In genomic region chr2:217804338-217804737, GRCh38 we compare ENCODE assay signal across 14 cellular contexts.
DNase-seq lines count a peak whose midpoint lies in the region; ATAC-seq and TF ChIP-seq lines count a peak whose summit lies in the region.
"Had no signal": no experiment of that assay in that cellular context is flagged by ENCODE, and none has a peak within 500 bp of the region (broad histone marks: within the 10 kb centered on the region; RNA-seq: fewer than 3 reads in every experiment).

No MANE protein-coding gene starts in this region.

- no peaks in the 10 kb centered on the region for H3K36me3 ChIP-seq in GM23338 (ENCODE audit: insufficient read depth)
- peaks cover 0 to 63% of the 10 kb centered on the region in 2 donors for H3K36me3 ChIP-seq in gastrocnemius medialis

- DNase-seq in GM23338 (ENCODE audit: low spot score) (peak; percentile 46), chondrocyte (ENCODE audit: low spot score) (no peak), iPS-NIHi7 (ENCODE audit: extremely low spot score) (peak; percentile 63), gastrocnemius medialis (peak in 1 of 2 donors; percentile 57), OCI-M1 (lab: John Stamatoyannopoulos, UW) (no peak), SKM-1 (lab: John Stamatoyannopoulos, UW; ENCODE audit: unreplicated experiment) (no peak)
- DNase-seq in activated T-helper 1 cell treated with anti-CD3 and anti-CD28 coated beads, Interleukin-12 subunit alpha, Interleukin-12 subunit beta, Interleukin-2, Interleukin-4 antibody, amounts not matched to agents 30 ng/mL and 10 ng/mL and 1 ng/mL, durations not matched to agents 14 hours and 24 hours and 36 hours (ENCODE audit: low spot score): no peak
- DNase-seq: activated CD4-positive, CD25-positive, alpha-beta regulatory T cell treated with anti-CD3 and anti-CD28 coated beads, Interleukin-2, amount 50 U/mL, for 72 hours; activated naive CD4-positive, alpha-beta T cell treated with Interleukin-2 at 50 U/mL for 16 hours; hypothalamus; NCI-H774; T-helper 1 cell had no signal

- H3K27ac ChIP-seq in GM23338 (ENCODE audit: low read depth) (no peak overlapping the region), gastrocnemius medialis (peak overlapping the region; percentile 73 to 82 (median 80))

- H3K4me2 ChIP-seq in GM23338: no peak overlapping the region

- no peak for TF ChIP-seq POLR2A in gastrocnemius medialis (IDR thresholded peaks at IDR 0.05)

- H3K4me1 Mint-ChIP-seq in GM23338 (peaks cover 9% of the 10 kb centered on the region), chondrocyte (ENCODE audit: low read depth) (peaks cover 12% of the 10 kb centered on the region)
- no peaks in the 10 kb centered on the region for H3K4me1 Mint-ChIP-seq in activated T-helper 1 cell treated with anti-CD3 and anti-CD28 coated beads, Interleukin-12 subunit alpha, Interleukin-12 subunit beta, Interleukin-2, Interleukin-4 antibody, amounts not matched to agents 30 ng/mL and 10 ng/mL and 1 ng/mL, durations not matched to agents 14 hours and 24 hours and 36 hours (ENCODE audit: low read depth)

- no peaks in the 10 kb centered on the region for H3K9me3 ChIP-seq in gastrocnemius medialis

- no peak overlapping the region for H3K4me3 ChIP-seq in GM23338
- H3K4me3 ChIP-seq in gastrocnemius medialis: no peak overlapping the region

- no peaks in the 10 kb centered on the region for H3K27me3 ChIP-seq in GM23338 (ENCODE audit: insufficient read depth)
- H3K27me3 ChIP-seq in gastrocnemius medialis: no peaks in the 10 kb centered on the region

- peak; percentile 77 for ATAC-seq in GM23338
- peak; percentile 1 to 7 for ATAC-seq in gastrocnemius medialis
- ATAC-seq in GM18909 (IDR thresholded peaks at IDR 0.05; ENCODE audit: poor library complexity, unreplicated experiment): no peak
- ATAC-seq: stimulated activated effector memory CD8-positive, alpha-beta T cell treated with anti-CD3 and anti-CD28 coated beads, Interleukin-12 subunit alpha, Interleukin-12 subunit beta, amount 100 ng/mL, for 72 hours had no signal

- H3K4me3 Mint-ChIP-seq in GM23338 (no peak overlapping the region), chondrocyte (ENCODE audit: unreplicated experiment) (no peak overlapping the region)
- H3K4me3 Mint-ChIP-seq in activated T-helper 1 cell treated with anti-CD3 and anti-CD28 coated beads, Interleukin-12 subunit alpha, Interleukin-12 subunit beta, Interleukin-2, Interleukin-4 antibody, amounts not matched to agents 30 ng/mL and 10 ng/mL and 1 ng/mL, durations not matched to agents 14 hours and 24 hours and 36 hours: no peak overlapping the region
- H3K4me3 Mint-ChIP-seq: stimulated activated effector memory CD8-positive, alpha-beta T cell treated with anti-CD3 and anti-CD28 coated beads, Interleukin-12 subunit alpha, Interleukin-12 subunit beta, amount 100 ng/mL, for 72 hours had no signal

- H2AFZ ChIP-seq in GM23338: no peak overlapping the region

- H3K36me3 Mint-ChIP-seq in GM23338 (ENCODE audit: low read depth): peaks cover 9% of the 10 kb centered on the region
- peaks cover 41% of the 10 kb centered on the region for H3K36me3 Mint-ChIP-seq in chondrocyte (ENCODE audit: low read depth)
- no peaks in the 10 kb centered on the region for H3K36me3 Mint-ChIP-seq in activated T-helper 1 cell treated with anti-CD3 and anti-CD28 coated beads, Interleukin-12 subunit alpha, Interleukin-12 subunit beta, Interleukin-2, Interleukin-4 antibody, amounts not matched to agents 30 ng/mL and 10 ng/mL and 1 ng/mL, durations not matched to agents 14 hours and 24 hours and 36 hours (ENCODE audit: low read depth)

- H4K20me1 ChIP-seq in GM23338 (replicated peaks; ENCODE audit: insufficient read depth): no peaks in the 10 kb centered on the region

- intact Hi-C loops in gastrocnemius medialis (cut with DNase I; ENCODE audit: low total_unique reads): no loop called here
- intact Hi-C loops in activated T-helper 1 cell treated with anti-CD3 and anti-CD28 coated beads, Interleukin-12 subunit alpha, Interleukin-12 subunit beta, Interleukin-2, Interleukin-4 antibody, amounts not matched to agents 30 ng/mL and 10 ng/mL and 1 ng/mL, durations not matched to agents 14 hours and 24 hours and 36 hours (cut with micrococcal nuclease): no loop called here

- no peak overlapping the region for H3K27ac Mint-ChIP-seq in GM23338
- peak overlapping the region; percentile 77 for H3K27ac Mint-ChIP-seq in chondrocyte (ENCODE audit: unreplicated experiment)
- H3K27ac Mint-ChIP-seq in activated T-helper 1 cell treated with anti-CD3 and anti-CD28 coated beads, Interleukin-12 subunit alpha, Interleukin-12 subunit beta, Interleukin-2, Interleukin-4 antibody, amounts not matched to agents 30 ng/mL and 10 ng/mL and 1 ng/mL, durations not matched to agents 14 hours and 24 hours and 36 hours: no peak overlapping the region
- H3K27ac Mint-ChIP-seq: stimulated activated effector memory CD8-positive, alpha-beta T cell treated with anti-CD3 and anti-CD28 coated beads, Interleukin-12 subunit alpha, Interleukin-12 subunit beta, amount 100 ng/mL, for 72 hours had no signal

- no peaks in the 10 kb centered on the region for H3F3A ChIP-seq in GM23338 (replicated peaks; ENCODE audit: low read depth)

- H3K79me2 ChIP-seq in GM23338 (replicated peaks; ENCODE audit: insufficient read depth): no peaks in the 10 kb centered on the region

- no peaks in the 10 kb centered on the region; the same call in 1 of the 3 replicates for H3K9me3 Mint-ChIP-seq in GM23338
- H3K9me3 Mint-ChIP-seq in chondrocyte (ENCODE audit: low read depth): no peaks in the 10 kb centered on the region
- peaks cover 3% of the 10 kb centered on the region for H3K9me3 Mint-ChIP-seq in activated T-helper 1 cell treated with anti-CD3 and anti-CD28 coated beads, Interleukin-12 subunit alpha, Interleukin-12 subunit beta, Interleukin-2, Interleukin-4 antibody, amounts not matched to agents 30 ng/mL and 10 ng/mL and 1 ng/mL, durations not matched to agents 14 hours and 24 hours and 36 hours
- H3K9me3 Mint-ChIP-seq: stimulated activated effector memory CD8-positive, alpha-beta T cell treated with anti-CD3 and anti-CD28 coated beads, Interleukin-12 subunit alpha, Interleukin-12 subunit beta, amount 100 ng/mL, for 72 hours had no signal

- H3K9me2 ChIP-seq in GM23338 (ENCODE audit: insufficient read depth): no peaks in the 10 kb centered on the region

- peaks cover 17% of the 10 kb centered on the region for H3K27me3 Mint-ChIP-seq in GM23338 (ENCODE audit: insufficient read depth, low read depth, poor library complexity)
- H3K27me3 Mint-ChIP-seq in chondrocyte (ENCODE audit: low read depth): no peaks in the 10 kb centered on the region
- H3K27me3 Mint-ChIP-seq in activated T-helper 1 cell treated with anti-CD3 and anti-CD28 coated beads, Interleukin-12 subunit alpha, Interleukin-12 subunit beta, Interleukin-2, Interleukin-4 antibody, amounts not matched to agents 30 ng/mL and 10 ng/mL and 1 ng/mL, durations not matched to agents 14 hours and 24 hours and 36 hours (ENCODE audit: insufficient read depth): no peaks in the 10 kb centered on the region

- in situ Hi-C loops in gastrocnemius medialis (cut with MboI; ENCODE audit: low sequenced_read_pairs in 4 of 4): no loop called here

- TF ChIP-seq CTCF in GM23338 (conservative IDR thresholded peaks at IDR 0.05; ENCODE audit: low read depth in 2 of 2): no peak
- no peak for TF ChIP-seq CTCF in chondrocyte (IDR thresholded peaks at IDR 0.05)
- TF ChIP-seq CTCF in gastrocnemius medialis (IDR thresholded peaks at IDR 0.05 in 4 of 5, conservative IDR thresholded peaks at IDR 0.05 in 1 of 5): no peak

- no peaks in the 10 kb centered on the region for H3K4me1 ChIP-seq in GM23338 (ENCODE audit: insufficient read depth)
- peaks cover 33 to 65% of the 10 kb centered on the region in 2 donors for H3K4me1 ChIP-seq in gastrocnemius medialis

TF ChIP-seq in GM23338, 12 proteins besides CTCF, POLR2A, EP300 and RAD21:
- TF ChIP-seq CREB1 (CRISPR knock-in tag; IDR thresholded peaks at IDR 0.05; ENCODE audit: low read depth) (no peak), REST (IDR thresholded peaks at IDR 0.05; ENCODE audit: unreplicated experiment) (peak; percentile 83), JUNB (IDR thresholded peaks at IDR 0.05; ENCODE audit: unreplicated experiment) (no peak), NANOG (IDR thresholded peaks at IDR 0.05; ENCODE audit: borderline replicate concordance) (no peak)

Comparison
In these comparisons a context has a peak if more than half of its experiments do, and no peak if none do; other contexts are left out.
1. DNase-seq: peak in GM23338 (single experiment) and iPS-NIHi7 (single experiment); none in chondrocyte (single experiment), OCI-M1 (single experiment), activated T-helper 1 cell treated with anti-CD3 and anti-CD28 coated beads, Interleukin-12 subunit alpha, Interleukin-12 subunit beta, Interleukin-2, Interleukin-4 antibody, amounts not matched to agents 30 ng/mL and 10 ng/mL and 1 ng/mL, durations not matched to agents 14 hours and 24 hours and 36 hours (single experiment) and SKM-1 (single experiment).